ENCODE assay signal across 26 cellular contexts in the genomic region with DNA sequence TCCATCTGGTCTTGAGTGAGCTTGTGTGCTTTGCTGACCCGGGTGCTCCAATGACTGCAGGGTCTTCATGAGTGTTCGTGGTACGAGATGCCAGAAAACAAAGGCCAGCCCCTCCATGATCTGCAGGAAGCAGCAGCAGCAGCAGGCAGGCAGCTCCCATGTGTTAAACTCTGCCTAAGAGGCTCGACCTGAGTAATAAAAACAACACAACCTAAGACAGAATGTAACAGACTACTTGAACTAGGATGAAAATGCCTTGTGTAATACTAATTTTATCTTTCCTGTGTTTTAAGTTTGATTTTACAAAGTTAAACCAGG. TPM values are rescaled to one million over a fixed set of nuclear protein-coding genes. Genes with fewer than 3 reads are reported as not detected.
DNase-seq lines count a peak whose midpoint lies in the region; ATAC-seq, FAIRE-seq and TF ChIP-seq lines count a peak whose summit lies in the region.
"Had no signal": no experiment of that assay in that cellular context is flagged by ENCODE, and none has a peak within 500 bp of the region (broad histone marks: within the 10 kb centered on the region; RNA-seq: fewer than 3 reads in every experiment).

No MANE protein-coding gene starts in this region.

- no peaks in the 10 kb centered on the region for H3K36me3 ChIP-seq in H7 (replicated peaks; ENCODE audit: control insufficient read depth, insufficient read depth, low read length)
- no peaks in the 10 kb centered on the region for H3K36me3 ChIP-seq in K562 (ENCODE audit: control insufficient read depth, insufficient read depth, low read length)
- H3K36me3 ChIP-seq in neural progenitor cell: no peaks in the 10 kb centered on the region
- H3K36me3 ChIP-seq in mesendoderm (ENCODE audit: control insufficient read depth, insufficient read depth, low read length): peaks cover 1% of the 10 kb centered on the region
- H3K36me3 ChIP-seq: BE2C, SJSA1 had no signal

- H3K18ac ChIP-seq in mesendoderm (ENCODE audit: low read length): no peak overlapping the region

- FAIRE-seq in K562 (lab: Jason Lieb, UNC): peak; percentile 32
- FAIRE-seq: G401.6, islet of Langerhans had no signal

- WGBS in K562 (ENCODE audit: insufficient coverage, low coverage, missing lambda C conversion rate): 24% methylated on average over 4 of the region's 4 CpGs
- WGBS in mesendoderm (ENCODE audit: extremely low coverage, insufficient coverage, low lambda C conversion rate): no CpG with 5 or more reads among the region's 4 CpGs

- H3K27ac ChIP-seq in K562 (ENCODE audit: extremely low read depth, low read depth, low read length) (no peak overlapping the region), neural progenitor cell (peak overlapping the region; percentile 83), mesendoderm (ENCODE audit: low read depth, low read length) (no peak overlapping the region)
- H3K27ac ChIP-seq: adrenal gland, GM23248, lower lobe of right lung, Peyer's patch, psoas muscle, SJSA1 had no signal

- H2BK120ac ChIP-seq in mesendoderm (ENCODE audit: low read depth, low read length): no peak overlapping the region

- H3K27me3 Mint-ChIP-seq in glutamatergic neuron (ENCODE audit: unreplicated experiment) (peaks cover 2% of the 10 kb centered on the region), neural progenitor cell (ENCODE audit: insufficient read depth, low read depth) (no peaks in the 10 kb centered on the region), CD14-positive monocyte (ENCODE audit: low read depth in 3 of 3) (peaks cover 0 to 1% (median 0%) of the 10 kb centered on the region in 3 donors)
- H3K27me3 Mint-ChIP-seq: activated CD4-positive, alpha-beta T cell treated with anti-CD3 and anti-CD28 coated beads for 36 hours had no signal

- TF ChIP-seq RAD21 in K562 (CRISPR knock-in tag; conservative IDR thresholded peaks at IDR 0.05 in 1 of 2, IDR thresholded peaks at IDR 0.05 in 1 of 2): no peak

- TF ChIP-seq EP300 in K562 (IDR thresholded peaks at IDR 0.05; ENCODE audit: low read length): no peak

- H3K4me3 Mint-ChIP-seq in glutamatergic neuron (ENCODE audit: unreplicated experiment) (no peak overlapping the region), neural progenitor cell (peak overlapping the region; percentile 22), CD14-positive monocyte (no peak overlapping the region)
- H3K4me3 Mint-ChIP-seq: activated CD4-positive, alpha-beta T cell treated with anti-CD3 and anti-CD28 coated beads for 36 hours had no signal

- H3K4me3 ChIP-seq in H7 (ENCODE audit: insufficient read depth, low read depth, low read length): no peak overlapping the region
- no peak overlapping the region for H3K4me3 ChIP-seq in K562
- H3K4me3 ChIP-seq in neural progenitor cell: peak overlapping the region; percentile 5
- H3K4me3 ChIP-seq in mesendoderm (ENCODE audit: low read length): no peak overlapping the region
- H3K4me3 ChIP-seq: adrenal gland, GM23248, lower lobe of right lung, Peyer's patch, psoas muscle, SJSA1 had no signal

- no peak overlapping the region for H2BK15ac ChIP-seq in mesendoderm (replicated peaks; ENCODE audit: low read depth)

- TF ChIP-seq CTCF in K562 (IDR thresholded peaks at IDR 0.05 in 2 of 3, conservative IDR thresholded peaks at IDR 0.05 in 1 of 3; ENCODE audit: insufficient read depth in 2 of 3, low read depth in 1 of 3, low read length in 3 of 3): no peak
- TF ChIP-seq CTCF in glutamatergic neuron (IDR thresholded peaks at IDR 0.05; ENCODE audit: partially characterized antibody, unreplicated experiment): no peak
- TF ChIP-seq CTCF in neural progenitor cell (IDR thresholded peaks at IDR 0.05): no peak
- TF ChIP-seq CTCF in CD14-positive monocyte (IDR thresholded peaks at IDR 0.05): no peak

- TF ChIP-seq POLR2A in K562 (conservative IDR thresholded peaks at IDR 0.05): no peak

- H3K4me1 Mint-ChIP-seq in glutamatergic neuron (ENCODE audit: low read depth, unreplicated experiment) (peaks cover 16% of the 10 kb centered on the region), neural progenitor cell (peaks cover 50% of the 10 kb centered on the region), CD14-positive monocyte (peaks cover 1% of the 10 kb centered on the region)

- H3K23ac ChIP-seq in mesendoderm (ENCODE audit: low read length): no peak overlapping the region

- H3K4ac ChIP-seq in mesendoderm (ENCODE audit: low read depth, low read length): no peak overlapping the region

- no TSS peak for BruUV-seq in K562 (replicated peaks; lab: Mats Ljungman, UMichigan)

- H3F3A ChIP-seq in neural progenitor cell (ENCODE audit: low read depth): peaks cover 29% of the 10 kb centered on the region

- peak overlapping the region; percentile 24 for H3K27ac Mint-ChIP-seq in glutamatergic neuron (ENCODE audit: unreplicated experiment)
- H3K27ac Mint-ChIP-seq in neural progenitor cell: peak overlapping the region; percentile 62
- peak overlapping the region in 1 of 7 donors; percentile 19 for H3K27ac Mint-ChIP-seq in CD14-positive monocyte
- H3K27ac Mint-ChIP-seq: activated CD4-positive, alpha-beta T cell treated with anti-CD3 and anti-CD28 coated beads for 36 hours had no signal

- H3K56ac ChIP-seq in mesendoderm (ENCODE audit: low read length): no peak overlapping the region

- no peaks in the 10 kb centered on the region for H4K20me1 ChIP-seq in K562 (replicated peaks; ENCODE audit: control insufficient read depth, insufficient read depth, low read length)
- no peaks in the 10 kb centered on the region for H4K20me1 ChIP-seq in neural progenitor cell (ENCODE audit: low read depth)

- H3K9me3 ChIP-seq in K562 (replicated peaks; ENCODE audit: control insufficient read depth, insufficient read depth, low read depth, low read length): no peaks in the 10 kb centered on the region
- H3K9me3 ChIP-seq in neural progenitor cell (ENCODE audit: low read depth): no peaks in the 10 kb centered on the region
- H3K9me3 ChIP-seq: adrenal gland, BE2C, lower lobe of right lung, Peyer's patch, psoas muscle, SJSA1 had no signal

- H3K36me3 Mint-ChIP-seq in glutamatergic neuron (ENCODE audit: unreplicated experiment) (peaks cover 14% of the 10 kb centered on the region), neural progenitor cell (peaks cover 4% of the 10 kb centered on the region), CD14-positive monocyte (peaks cover 50 to 63% of the 10 kb centered on the region in 2 donors)

- intact Hi-C loops in K562 (cut with micrococcal nuclease) (no loop called here), CD14-positive monocyte (cut with micrococcal nuclease) (no loop called here)

- no peaks in the 10 kb centered on the region for H3K27me3 ChIP-seq in H7 (ENCODE audit: control insufficient read depth, insufficient read depth, low read length)
- H3K27me3 ChIP-seq in K562 (ENCODE audit: control insufficient read depth in 2 of 2, insufficient read depth in 2 of 2, low read length in 2 of 2): no peaks in the 10 kb centered on the region
- H3K27me3 ChIP-seq in neural progenitor cell: no peaks in the 10 kb centered on the region
- H3K27me3 ChIP-seq in mesendoderm (ENCODE audit: insufficient read depth, low read length, poor library complexity): no peaks in the 10 kb centered on the region
- H3K27me3 ChIP-seq: adrenal gland, BE2C, Peyer's patch, SJSA1 had no signal

- H2BK5ac ChIP-seq in mesendoderm (ENCODE audit: low read length): no peak overlapping the region

- H4K8ac ChIP-seq in mesendoderm (ENCODE audit: low read depth, low read length): no peak overlapping the region

- DNase-seq in H7: peak; percentile 49
- DNase-seq in K562 (ENCODE audit: extremely low read depth in 1 of 4, low spot score in 3 of 4): no peak
- DNase-seq in glutamatergic neuron: no peak
- DNase-seq in neural progenitor cell (ENCODE audit: low spot score): no peak
- no peak for DNase-seq in NCI-H748 treated with DMSO at 0.1 percent for 48 hours (lab: John Stamatoyannopoulos, UW)
- DNase-seq in CD14-positive monocyte (ENCODE audit: low spot score): no peak
- no peak for DNase-seq in mesendoderm
- no peak for DNase-seq in NCI-H187 treated with DMSO at 0.1 percent for 48 hours (lab: John Stamatoyannopoulos, UW)
- DNase-seq: activated CD4-positive, alpha-beta T cell treated with anti-CD3 and anti-CD28 coated beads for 36 hours; activated CD8-positive, alpha-beta memory T cell treated with anti-CD3 and anti-CD28 coated beads for 24 hours; activated gamma-delta T cell treated with Interleukin-2 at 50 U/mL for 16 hours; activated T-cell treated with anti-CD3 and anti-CD28 coated beads, Interleukin-2, amount 50 U/mL, for 1 hour; adrenal gland; BE2C; dermis blood vessel endothelial cell; GM23248; lower lobe of right lung; NCI-H1694; NCI-H2171 treated with DMSO at 0.1 percent for 48 hours; NCI-H524; Peyer's patch; psoas muscle; stimulated activated CD4-positive, alpha-beta T cell treated with anti-CD3 and anti-CD28 coated beads, Interleukin-1b, Interleukin-23, amount 100 ng/mL, for 48 hours had no signal

- H3K4me1 ChIP-seq in K562 (replicated peaks in 1 of 2; ENCODE audit: control insufficient read depth in 2 of 2, insufficient read depth in 2 of 2, low read length in 2 of 2) (peaks cover 15 to 30% of the 10 kb centered on the region in 2 experiments), neural progenitor cell (peaks cover 57% of the 10 kb centered on the region), mesendoderm (ENCODE audit: control insufficient read depth, low read depth, low read length) (peaks cover 3% of the 10 kb centered on the region)
- H3K4me1 ChIP-seq: adrenal gland, BE2C, lower lobe of right lung, psoas muscle, SJSA1 had no signal

- no peak overlapping the region for H4K5ac ChIP-seq in mesendoderm (ENCODE audit: low read length)

- H3K4me2 ChIP-seq in K562 (ENCODE audit: insufficient read depth, low read length) (no peak overlapping the region), neural progenitor cell (peak overlapping the region; percentile 67), mesendoderm (ENCODE audit: low read length) (no peak overlapping the region)

- H2AFZ ChIP-seq in K562 (ENCODE audit: low read depth, low read length) (peak overlapping the region; percentile 5; the same call in 1 of the 2 replicates), neural progenitor cell (replicated peaks) (peak overlapping the region; percentile 40)
- H2AFZ ChIP-seq: GM23248 had no signal

- no peak overlapping the region for H2AK5ac ChIP-seq in mesendoderm (ENCODE audit: low read length)

- ATAC-seq in K562: no peak
- ATAC-seq: activated CD4-positive, alpha-beta T cell treated with anti-CD3 and anti-CD28 coated beads for 36 hours; lower lobe of right lung; psoas muscle had no signal

- no peaks in the 10 kb centered on the region for H3K9me1 ChIP-seq in K562 (ENCODE audit: control insufficient read depth, insufficient read depth, low read length)

- H3K79me2 ChIP-seq in K562 (ENCODE audit: control insufficient read depth, insufficient read depth, low read length) (no peaks in the 10 kb centered on the region), neural progenitor cell (ENCODE audit: low read depth) (no peaks in the 10 kb centered on the region), mesendoderm (ENCODE audit: control insufficient read depth, insufficient read depth, low read length) (no peaks in the 10 kb centered on the region)

- peaks cover 2% of the 10 kb centered on the region for H3K79me1 ChIP-seq in mesendoderm (ENCODE audit: low read length)

- POLR2A ChIA-PET in K562 (lab: Yijun Ruan, JAX): interaction anchor here (0.6 to 0.8 kb wide), 2 partner anchors 10 to 26 kb away, joined by 3 read pairs; no protein-coding TSS in a partner anchor

- H3K9me3 Mint-ChIP-seq in glutamatergic neuron (ENCODE audit: unreplicated experiment) (peaks cover 3% of the 10 kb centered on the region), neural progenitor cell (peaks cover 2% of the 10 kb centered on the region), CD14-positive monocyte (peaks cover 4 to 17% (median 7%) of the 10 kb centered on the region in 7 donors)

- CTCF ChIA-PET in K562 (lab: Yijun Ruan, JAX; ENCODE audit: low intra/inter-chr PET ratio): no interaction called here

- in situ Hi-C loops in K562 (cut with MboI): no loop called here

- H3K9ac ChIP-seq in K562 (ENCODE audit: insufficient read depth in 1 of 2, low read depth in 2 of 2, low read length in 2 of 2) (no peak overlapping the region), neural progenitor cell (no peak overlapping the region), mesendoderm (ENCODE audit: low read length) (no peak overlapping the region)
- H3K9ac ChIP-seq: GM23248 had no signal

RNA-seq across cellular contexts. Expression of a gene that starts 44.1 kb away (rescaled TPM):
- total RNA-seq in H7 (2014; rRNA removed; shearing (Covaris generic)): 4.0 and 6.1 TPM in 2 replicates
- total RNA-seq in K562 (2011; cell fraction: chromatin; rRNA removed; ENCODE audit: low replicate concordance): 0.84 and 1.1 TPM in 2 replicates
- total RNA-seq in K562 (2011; cell fraction: nucleolus; rRNA removed): 0.50 and 1.1 TPM in 2 replicates
- total RNA-seq in K562 (2011; cell fraction: nucleoplasm; rRNA removed): 1.0 and 1.6 TPM in 2 replicates
- total RNA-seq in K562 (2014; rRNA removed): 0.08 and 0.23 TPM in 2 replicates
- total RNA-seq in K562 (2014; rRNA removed; fragmentation: Illumina TruSeq; extraction: Trizol): 0.15 and 0.38 TPM in 2 replicates
- 0.33 and 0.41 TPM in 2 replicates for total RNA-seq in K562 (2015; rRNA removed; fragmentation: Illumina TruSeq; extraction: Trizol)
- total RNA-seq in K562 (2021): 0.35 and 0.42 TPM in 2 replicates
- polyA plus RNA-seq in K562 (2011; rRNA removed): 0.57 and 0.76 TPM in 2 replicates
- 0.19 and 0.72 TPM in 2 replicates for polyA plus RNA-seq in K562 (2011; cell fraction: cytosol; rRNA removed)
- polyA plus RNA-seq in K562 (2011; cell fraction: nucleus; rRNA removed): 1.2 and 1.7 TPM in 2 replicates
- 0.26 and 0.27 TPM in 2 replicates for polyA plus RNA-seq in K562 (2012)
- polyA plus RNA-seq in K562 (2014; fragmentation: Illumina TruSeq; extraction: Trizol): 0.10 and 0.22 TPM in 2 replicates
- polyA plus RNA-seq in K562 (2014; fragmentation: Nextera tagmentation; extraction: Ambion mirVana): under 1 TPM; 0.04 to 0.20 TPM
- 0.12 and 0.35 TPM in 2 replicates for polyA plus RNA-seq in K562 (2014; rRNA removed)
- 1.9 and 4.0 TPM in 2 replicates for polyA minus RNA-seq in K562 (2011; rRNA and poly(A)+ RNA removed)
- polyA minus RNA-seq in K562 (2011; cell fraction: cytosol; rRNA and poly(A)+ RNA removed): 1.3 and 1.7 TPM in 2 replicates
- polyA minus RNA-seq in K562 (2011; cell fraction: nucleus; rRNA and poly(A)+ RNA removed): 1.9 and 4.8 TPM in 2 replicates
- total RNA-seq in glutamatergic neuron (ENCODE audit: unreplicated experiment): 108 TPM
- total RNA-seq in neural progenitor cell (ENCODE audit: low replicate concordance): 7.5 and 9.4 TPM in 2 replicates
- polyA plus RNA-seq in CD14-positive monocyte: 10 to 100 TPM; 36.6 to 76.9 TPM
- polyA plus RNA-seq in mesendoderm (2013, experiment 1 of 2): 20.7 TPM
- 20.8 TPM for polyA plus RNA-seq in mesendoderm (2013, experiment 2 of 2)
- total RNA-seq: GM23248, SJSA1 had no signal

Comparison
In these comparisons a context has a peak if more than half of its experiments do, and no peak if none do; other contexts are left out.
1. RNA of a gene that starts 44.1 kb away (total RNA-seq): 108 TPM in glutamatergic neuron (single experiment); 7.5 to 9.4 TPM in neural progenitor cell, 4.0 to 6.1 TPM in H7 and 0.08 to 1.6 TPM in K562; every median in the first group is over 10 times any median in the second.